ENCODE assay signal across 11 cellular contexts in the genomic region with DNA sequence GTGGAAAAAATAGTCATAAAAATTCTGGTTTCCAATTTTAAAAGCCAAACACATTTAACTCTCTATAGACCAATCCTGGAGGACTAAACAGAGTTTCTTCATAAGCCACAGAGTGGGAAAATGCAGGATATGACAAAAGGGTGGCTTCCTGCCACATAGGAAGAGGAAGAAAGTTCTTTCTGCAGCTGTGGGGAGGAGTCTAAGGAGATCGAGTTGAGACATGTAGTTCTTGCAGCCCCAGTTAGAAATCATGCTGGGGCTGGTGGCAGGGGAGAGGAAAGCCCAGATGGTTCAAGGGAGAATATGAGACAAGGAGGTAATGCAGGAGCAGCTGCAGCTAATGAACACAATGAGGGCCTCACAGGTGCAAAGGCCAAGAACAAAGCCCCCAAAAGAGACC.
DNase-seq lines count a peak whose midpoint lies in the region; ATAC-seq and TF ChIP-seq lines count a peak whose summit lies in the region.
"Had no signal": no experiment of that assay in that cellular context is flagged by ENCODE, and none has a peak within 500 bp of the region (broad histone marks: within the 10 kb centered on the region; RNA-seq: fewer than 3 reads in every experiment).

No MANE protein-coding gene starts in this region.

- no peak for TF ChIP-seq POLR2A in NB4 (IDR thresholded peaks at IDR 0.05; ENCODE audit: extremely low read depth, insufficient read length)

- H4K91ac ChIP-seq in trophoblast cell (ENCODE audit: low read depth, low read length), result no peak overlapping the region

- TF ChIP-seq CTCF in SK-N-SH (IDR thresholded peaks at IDR 0.05) (no peak), NB4 (IDR thresholded peaks at IDR 0.05; ENCODE audit: low read depth, low read length) (no peak), cardiac fibroblast (IDR thresholded peaks at IDR 0.05; ENCODE audit: low read depth, low read length) (no peak)

- H3K23ac ChIP-seq in trophoblast cell (ENCODE audit: low read length), result no peak overlapping the region

- no peak for ATAC-seq in SK-N-SH treated with all-trans-retinoic acid at 6 μM for 48 hours
- no peak for ATAC-seq in HG02571 (IDR thresholded peaks at IDR 0.05; ENCODE audit: unreplicated experiment)
- ATAC-seq in GM21737 (IDR thresholded peaks at IDR 0.05; ENCODE audit: unreplicated experiment), result no peak
- ATAC-seq: A549 had no signal

- H3K36me3 ChIP-seq in SK-N-SH (replicated peaks in 1 of 2; ENCODE audit: control insufficient read depth in 1 of 2, insufficient read depth in 2 of 2, low read length in 1 of 2), result no peaks in the 10 kb centered on the region
- H3K36me3 ChIP-seq in trophoblast cell (ENCODE audit: control insufficient read depth in 1 of 2, insufficient read depth in 2 of 2, low read length in 2 of 2), result no peaks in the 10 kb centered on the region
- H3K36me3 ChIP-seq: transverse colon had no signal

- H4K20me1 ChIP-seq in SK-N-SH (ENCODE audit: insufficient read depth), result no peaks in the 10 kb centered on the region

- H4K12ac ChIP-seq in trophoblast cell (ENCODE audit: low read depth, low read length), result no peak overlapping the region

- no peaks in the 10 kb centered on the region for H3K79me1 ChIP-seq in trophoblast cell (ENCODE audit: low read length)

- no peak overlapping the region for H3K4me2 ChIP-seq in SK-N-SH
- no peak overlapping the region for H3K4me2 ChIP-seq in trophoblast cell (ENCODE audit: low read length)
- H3K4me2 ChIP-seq: A549 had no signal

- no peaks in the 10 kb centered on the region for H3K9me2 ChIP-seq in SK-N-SH

- no peak overlapping the region for H2BK120ac ChIP-seq in trophoblast cell (ENCODE audit: insufficient read depth, low read length, poor library complexity)

- TF ChIP-seq EP300 in SK-N-SH (IDR thresholded peaks at IDR 0.05; ENCODE audit: borderline replicate concordance in 1 of 2, low read depth in 1 of 2, low read length in 1 of 2), result no peak

- H3K9me3 ChIP-seq in SK-N-SH, result no peaks in the 10 kb centered on the region
- H3K9me3 ChIP-seq in trophoblast cell (ENCODE audit: insufficient read depth, low read depth, low read length), result no peaks in the 10 kb centered on the region
- H3K9me3 ChIP-seq: A549, transverse colon had no signal

- H3K14ac ChIP-seq in trophoblast cell (ENCODE audit: low read length), result no peak overlapping the region

- no peak overlapping the region for H3K18ac ChIP-seq in trophoblast cell (ENCODE audit: low read length)

- H2BK5ac ChIP-seq in trophoblast cell (ENCODE audit: low read depth, low read length, poor library complexity), result no peak overlapping the region

- H3K27me3 ChIP-seq in SK-N-SH (ENCODE audit: insufficient read depth) (no peaks in the 10 kb centered on the region), trophoblast cell (ENCODE audit: insufficient read depth, low read length) (no peaks in the 10 kb centered on the region)
- H3K27me3 ChIP-seq: transverse colon had no signal

- H3K4ac ChIP-seq in trophoblast cell (ENCODE audit: low read depth, low read length), result no peak overlapping the region

- no peak overlapping the region for H2BK12ac ChIP-seq in trophoblast cell (ENCODE audit: low read length)

- TF ChIP-seq RAD21 in SK-N-SH (IDR thresholded peaks at IDR 0.05; ENCODE audit: low read length), result no peak

- H3K4me1 ChIP-seq in SK-N-SH (ENCODE audit: control insufficient read depth in 1 of 2, insufficient read depth in 2 of 2, low read depth in 1 of 2, low read length in 1 of 2), result peaks cover 0 to 6% of the 10 kb centered on the region in 2 experiments; a peak in 1 of 4 replicates
- H3K4me1 ChIP-seq in trophoblast cell (ENCODE audit: control insufficient read depth in 1 of 2, insufficient read depth in 2 of 2, low read length in 2 of 2), result no peaks in the 10 kb centered on the region
- H3K4me1 ChIP-seq: A549 had no signal

- DNase-seq in SK-N-SH, result no peak
- DNase-seq in NB4 (ENCODE audit: low read depth), result peak; percentile 94
- peak; percentile 58 to 75 for DNase-seq in cardiac fibroblast (ENCODE audit: low read depth in 2 of 2)
- DNase-seq in trophoblast cell, result no peak
- no peak for DNase-seq in DMS53 (lab: John Stamatoyannopoulos, UW)
- DNase-seq: activated naive CD4-positive, alpha-beta T cell treated with anti-CD3 and anti-CD28 coated beads, Interleukin-2, amount 50 U/mL, for 16 hours; transverse colon had no signal

- no peak overlapping the region for H2AK5ac ChIP-seq in trophoblast cell (ENCODE audit: low read length)

- no peaks in the 10 kb centered on the region for H3K79me2 ChIP-seq in SK-N-SH (ENCODE audit: insufficient read depth)
- no peaks in the 10 kb centered on the region for H3K79me2 ChIP-seq in trophoblast cell (ENCODE audit: control insufficient read depth, insufficient read depth, low read length, poor library complexity)

- no peak overlapping the region for H3K27ac ChIP-seq in SK-N-SH (ENCODE audit: low read depth in 2 of 2, low read length in 1 of 2)
- no peak overlapping the region for H3K27ac ChIP-seq in trophoblast cell (ENCODE audit: low read depth, low read length)
- H3K27ac ChIP-seq: A549, transverse colon had no signal

- no peaks in the 10 kb centered on the region for H3F3A ChIP-seq in SK-N-SH (replicated peaks; ENCODE audit: insufficient read depth)

- H2AFZ ChIP-seq in SK-N-SH (ENCODE audit: low read depth) (0 out of 2 replicates have a peak overlapping the region, but pooled peaks have one; percentile 58), trophoblast cell (ENCODE audit: insufficient read depth, low read length, poor library complexity) (peak overlapping the region; percentile 39)

- POLR2A ChIA-PET in SK-N-SH (lab: Yijun Ruan, JAX), result no interaction called here

- peak overlapping the region; percentile 17 for H4K8ac ChIP-seq in trophoblast cell (ENCODE audit: low read depth, low read length)

- no peak overlapping the region for H3K4me3 ChIP-seq in SK-N-SH (ENCODE audit: low read depth in 2 of 2, low read length in 1 of 2)
- no peak overlapping the region for H3K4me3 ChIP-seq in NB4 (ENCODE audit: low read depth, low read length)
- H3K4me3 ChIP-seq in cardiac fibroblast (replicated peaks in 1 of 2; ENCODE audit: low read depth in 2 of 2, low read length in 2 of 2), result no peak overlapping the region
- H3K4me3 ChIP-seq in trophoblast cell (ENCODE audit: low read depth, low read length), result no peak overlapping the region
- H3K4me3 ChIP-seq: A549, transverse colon had no signal

- 47% methylated on average over 1 of the region's 1 CpG for WGBS in SK-N-SH (ENCODE audit: low lambda C conversion rate)
- no CpG with 5 or more reads among the region's 1 CpG for whole genome bisulfite sequencing in trophoblast cell (ENCODE audit: extremely low coverage, insufficient coverage, insufficient read length)

- CTCF ChIA-PET in SK-N-SH (lab: Yijun Ruan, JAX), result interaction anchor here (1.4 kb wide), 1 partner anchor 101 kb away, joined by 3 read pairs; no protein-coding TSS in a partner anchor

- no peak overlapping the region for H3K9ac ChIP-seq in SK-N-SH
- H3K9ac ChIP-seq in trophoblast cell (ENCODE audit: low read length), result no peak overlapping the region

TF ChIP-seq in SK-N-SH, 30 proteins besides CTCF, POLR2A, EP300 and RAD21 (continues in another document):
- TF ChIP-seq, protein P1, sequence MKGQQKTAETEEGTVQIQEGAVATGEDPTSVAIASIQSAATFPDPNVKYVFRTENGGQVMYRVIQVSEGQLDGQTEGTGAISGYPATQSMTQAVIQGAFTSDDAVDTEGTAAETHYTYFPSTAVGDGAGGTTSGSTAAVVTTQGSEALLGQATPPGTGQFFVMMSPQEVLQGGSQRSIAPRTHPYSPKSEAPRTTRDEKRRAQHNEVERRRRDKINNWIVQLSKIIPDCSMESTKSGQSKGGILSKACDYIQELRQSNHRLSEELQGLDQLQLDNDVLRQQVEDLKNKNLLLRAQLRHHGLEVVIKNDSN (IDR thresholded peaks at IDR 0.05; ENCODE audit: borderline replicate concordance, low read depth), result no peak
- TF ChIP-seq, protein P2, sequence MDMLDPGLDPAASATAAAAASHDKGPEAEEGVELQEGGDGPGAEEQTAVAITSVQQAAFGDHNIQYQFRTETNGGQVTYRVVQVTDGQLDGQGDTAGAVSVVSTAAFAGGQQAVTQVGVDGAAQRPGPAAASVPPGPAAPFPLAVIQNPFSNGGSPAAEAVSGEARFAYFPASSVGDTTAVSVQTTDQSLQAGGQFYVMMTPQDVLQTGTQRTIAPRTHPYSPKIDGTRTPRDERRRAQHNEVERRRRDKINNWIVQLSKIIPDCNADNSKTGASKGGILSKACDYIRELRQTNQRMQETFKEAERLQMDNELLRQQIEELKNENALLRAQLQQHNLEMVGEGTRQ (IDR thresholded peaks at IDR 0.05; ENCODE audit: borderline replicate concordance, low read depth, low read length), result no peak

TF ChIP-seq in SK-N-SH treated with all-trans-retinoic acid at 6 μM for 48 hours, 23 proteins besides CTCF, POLR2A, EP300 and RAD21 (continues in another document):
- TF ChIP-seq, protein P3, sequence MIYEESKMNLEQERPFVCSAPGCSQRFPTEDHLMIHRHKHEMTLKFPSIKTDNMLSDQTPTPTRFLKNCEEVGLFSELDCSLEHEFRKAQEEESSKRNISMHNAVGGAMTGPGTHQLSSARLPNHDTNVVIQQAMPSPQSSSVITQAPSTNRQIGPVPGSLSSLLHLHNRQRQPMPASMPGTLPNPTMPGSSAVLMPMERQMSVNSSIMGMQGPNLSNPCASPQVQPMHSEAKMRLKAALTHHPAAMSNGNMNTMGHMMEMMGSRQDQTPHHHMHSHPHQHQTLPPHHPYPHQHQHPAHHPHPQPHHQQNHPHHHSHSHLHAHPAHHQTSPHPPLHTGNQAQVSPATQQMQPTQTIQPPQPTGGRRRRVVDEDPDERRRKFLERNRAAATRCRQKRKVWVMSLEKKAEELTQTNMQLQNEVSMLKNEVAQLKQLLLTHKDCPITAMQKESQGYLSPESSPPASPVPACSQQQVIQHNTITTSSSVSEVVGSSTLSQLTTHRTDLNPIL (CRISPR knock-in tag; IDR thresholded peaks at IDR 0.05; ENCODE audit: low read depth), result no peak
- TF ChIP-seq ZFP3 (CRISPR knock-in tag; IDR thresholded peaks at IDR 0.05), result no peak
- no peak for TF ChIP-seq ZNF70 (CRISPR knock-in tag; IDR thresholded peaks at IDR 0.05)
- TF ChIP-seq OSR1 (CRISPR knock-in tag; IDR thresholded peaks at IDR 0.05), result no peak
- TF ChIP-seq, protein P4, sequence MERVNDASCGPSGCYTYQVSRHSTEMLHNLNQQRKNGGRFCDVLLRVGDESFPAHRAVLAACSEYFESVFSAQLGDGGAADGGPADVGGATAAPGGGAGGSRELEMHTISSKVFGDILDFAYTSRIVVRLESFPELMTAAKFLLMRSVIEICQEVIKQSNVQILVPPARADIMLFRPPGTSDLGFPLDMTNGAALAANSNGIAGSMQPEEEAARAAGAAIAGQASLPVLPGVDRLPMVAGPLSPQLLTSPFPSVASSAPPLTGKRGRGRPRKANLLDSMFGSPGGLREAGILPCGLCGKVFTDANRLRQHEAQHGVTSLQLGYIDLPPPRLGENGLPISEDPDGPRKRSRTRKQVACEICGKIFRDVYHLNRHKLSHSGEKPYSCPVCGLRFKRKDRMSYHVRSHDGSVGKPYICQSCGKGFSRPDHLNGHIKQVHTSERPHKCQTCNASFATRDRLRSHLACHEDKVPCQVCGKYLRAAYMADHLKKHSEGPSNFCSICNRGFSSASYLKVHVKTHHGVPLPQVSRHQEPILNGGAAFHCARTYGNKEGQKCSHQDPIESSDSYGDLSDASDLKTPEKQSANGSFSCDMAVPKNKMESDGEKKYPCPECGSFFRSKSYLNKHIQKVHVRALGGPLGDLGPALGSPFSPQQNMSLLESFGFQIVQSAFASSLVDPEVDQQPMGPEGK (CRISPR knock-in tag; IDR thresholded peaks at IDR 0.05; ENCODE audit: borderline replicate concordance), result no peak
- TF ChIP-seq ZNF8 (CRISPR knock-in tag; IDR thresholded peaks at IDR 0.05), result no peak

Comparison
In these comparisons a context has a peak if more than half of its experiments do, and no peak if none do; other contexts are left out.
1. DNase-seq: peak in NB4 (single experiment) and cardiac fibroblast (2 of 2); none in SK-N-SH (single experiment), trophoblast cell (0 of 2) and DMS53 (single experiment).